In genomic region chr2:176679306-176679705, GRCh38 we compare ENCODE assay signal across 19 cellular contexts.
DNase-seq lines count a peak whose midpoint lies in the region; TF ChIP-seq lines count a peak whose summit lies in the region.
"Had no signal": no experiment of that assay in that cellular context is flagged by ENCODE, and none has a peak within 500 bp of the region (broad histone marks: within the 10 kb centered on the region; RNA-seq: fewer than 3 reads in every experiment).

No MANE protein-coding gene starts in this region.

- peaks cover 16% of the 10 kb centered on the region for H3K27me3 Mint-ChIP-seq in neural crest cell (ENCODE audit: low read depth)

- no peak overlapping the region for H3K27ac ChIP-seq in C4-2B
- no peak overlapping the region for H3K27ac ChIP-seq in HEK293 (ENCODE audit: extremely low read depth, low read depth, low read length)
- H3K27ac ChIP-seq in VCaP = no peak overlapping the region
- H3K27ac ChIP-seq in brain microvascular endothelial cell = no peak overlapping the region
- H3K27ac ChIP-seq: A549, BLaER1, HL-60 had no signal

- intact Hi-C loops in cardiac septum (cut with DNase I) = no loop called here

- H3K4me3 ChIP-seq in HEK293 (ENCODE audit: low read depth, low read length) (no peak overlapping the region), brain microvascular endothelial cell (ENCODE audit: low read depth, low read length) (no peak overlapping the region)
- H3K4me3 ChIP-seq: A549, BLaER1 had no signal

- no peaks in the 10 kb centered on the region for H3K9me3 ChIP-seq in HEK293 (ENCODE audit: control insufficient read depth, insufficient read depth, low read depth, low read length)
- H3K9me3 ChIP-seq: A549, BLaER1 had no signal

- H3K27me3 ChIP-seq in brain microvascular endothelial cell (replicated peaks) = no peaks in the 10 kb centered on the region
- H3K27me3 ChIP-seq: BLaER1 had no signal

- peaks cover 14% of the 10 kb centered on the region for H3K4me1 Mint-ChIP-seq in neural crest cell
- H3K4me1 Mint-ChIP-seq: IgD-negative memory B cell had no signal

- CTCF ChIA-PET in HEK293 (lab: Yijun Ruan, JAX) = interaction anchor here (0.6 to 1.5 kb wide), 5 partner anchors 7 to 458 kb away, joined by 3 to 4 read pairs (median 3); no protein-coding TSS in a partner anchor

- TF ChIP-seq CTCF in C4-2B (conservative IDR thresholded peaks at IDR 0.05) (0 out of 2 replicates have a peak, but pooled peaks have one; percentile 4), HEK293 (tag by site-specific recombination; IDR thresholded peaks at IDR 0.05) (no peak), VCaP (conservative IDR thresholded peaks at IDR 0.05) (peak; percentile 16; the same call in 1 of the 2 replicates), neural crest cell (conservative IDR thresholded peaks at IDR 0.05) (peak; percentile 10), brain microvascular endothelial cell (IDR thresholded peaks at IDR 0.05; ENCODE audit: low read depth, low read length, missing control alignments) (no peak)

- DNase-seq in neural crest cell (ENCODE audit: low read depth, low spot score) (no peak), T1000 (lab: John Stamatoyannopoulos, UW) (no peak), brain microvascular endothelial cell (no peak), cardiac septum (ENCODE audit: low spot score) (no peak)
- DNase-seq: CD8-positive, alpha-beta memory T cell; GDM1; Kasumi-1; NCI-H1092 treated with DMSO at 0.1 percent for 48 hours; NCI-H146; NCI-H2081; NCI-H446 treated with DMSO at 0.1 percent for 48 hours; Right ventricle myocardium superior had no signal

- no peaks in the 10 kb centered on the region for H3K9me3 Mint-ChIP-seq in neural crest cell
- H3K9me3 Mint-ChIP-seq: CD8-positive, alpha-beta memory T cell; IgD-negative memory B cell had no signal

- H3K4me3 Mint-ChIP-seq in neural crest cell = no peak overlapping the region
- H3K4me3 Mint-ChIP-seq: CD8-positive, alpha-beta memory T cell; IgD-negative memory B cell had no signal

- POLR2A ChIA-PET in HEK293 (lab: Yijun Ruan, JAX) = no interaction called here

- H3K36me3 ChIP-seq in HEK293 (ENCODE audit: control insufficient read depth in 2 of 2, insufficient read depth in 1 of 2, low read length in 2 of 2) (no peaks in the 10 kb centered on the region), brain microvascular endothelial cell (replicated peaks) (no peaks in the 10 kb centered on the region)
- H3K36me3 ChIP-seq: BLaER1 had no signal

- in situ Hi-C loops in brain microvascular endothelial cell (cut with HindIII; ENCODE audit: low pct_ligation_motif_present, low sequenced_read_pairs) = no loop called here

- no peaks in the 10 kb centered on the region for H3K36me3 Mint-ChIP-seq in neural crest cell (ENCODE audit: low read depth)
- H3K36me3 Mint-ChIP-seq: CD8-positive, alpha-beta memory T cell had no signal

- no peak overlapping the region for H3K27ac Mint-ChIP-seq in neural crest cell (ENCODE audit: unreplicated experiment)
- H3K27ac Mint-ChIP-seq: CD8-positive, alpha-beta memory T cell; IgD-negative memory B cell had no signal

- H3K4me1 ChIP-seq in HEK293 (ENCODE audit: control insufficient read depth, insufficient read depth, low read length) = peaks cover 10% of the 10 kb centered on the region
- H3K4me1 ChIP-seq: A549, BLaER1 had no signal

TF ChIP-seq in HEK293, 187 proteins besides CTCF, POLR2A, EP300 and RAD21:
- TF ChIP-seq ZNF585B (tag by site-specific recombination; IDR thresholded peaks at IDR 0.05) (no peak), ZNF23 (tag by site-specific recombination; IDR thresholded peaks at IDR 0.05; ENCODE audit: borderline replicate concordance) (no peak), ZBTB17 (tag by site-specific recombination; IDR thresholded peaks at IDR 0.05) (no peak), REPIN1 (tag by site-specific recombination; IDR thresholded peaks at IDR 0.05; ENCODE audit: low read depth) (no peak), ZNF175 (tag by site-specific recombination; IDR thresholded peaks at IDR 0.05) (no peak), ZSCAN5A (tag by site-specific recombination; IDR thresholded peaks at IDR 0.05) (no peak)
- TF ChIP-seq, protein P1, sequence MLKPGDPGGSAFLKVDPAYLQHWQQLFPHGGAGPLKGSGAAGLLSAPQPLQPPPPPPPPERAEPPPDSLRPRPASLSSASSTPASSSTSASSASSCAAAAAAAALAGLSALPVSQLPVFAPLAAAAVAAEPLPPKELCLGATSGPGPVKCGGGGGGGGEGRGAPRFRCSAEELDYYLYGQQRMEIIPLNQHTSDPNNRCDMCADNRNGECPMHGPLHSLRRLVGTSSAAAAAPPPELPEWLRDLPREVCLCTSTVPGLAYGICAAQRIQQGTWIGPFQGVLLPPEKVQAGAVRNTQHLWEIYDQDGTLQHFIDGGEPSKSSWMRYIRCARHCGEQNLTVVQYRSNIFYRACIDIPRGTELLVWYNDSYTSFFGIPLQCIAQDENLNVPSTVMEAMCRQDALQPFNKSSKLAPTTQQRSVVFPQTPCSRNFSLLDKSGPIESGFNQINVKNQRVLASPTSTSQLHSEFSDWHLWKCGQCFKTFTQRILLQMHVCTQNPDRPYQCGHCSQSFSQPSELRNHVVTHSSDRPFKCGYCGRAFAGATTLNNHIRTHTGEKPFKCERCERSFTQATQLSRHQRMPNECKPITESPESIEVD (tag by site-specific recombination; IDR thresholded peaks at IDR 0.05) = peak; percentile 70

Comparison
In these comparisons a context has a peak if more than half of its experiments do, and no peak if none do; other contexts are left out.
1. CTCF ChIP-seq: peak in C4-2B (single experiment), VCaP (single experiment) and neural crest cell (single experiment); none in HEK293 (single experiment) and brain microvascular endothelial cell (single experiment).